ENCODE assay signal across 15 cellular contexts in the genomic region with DNA sequence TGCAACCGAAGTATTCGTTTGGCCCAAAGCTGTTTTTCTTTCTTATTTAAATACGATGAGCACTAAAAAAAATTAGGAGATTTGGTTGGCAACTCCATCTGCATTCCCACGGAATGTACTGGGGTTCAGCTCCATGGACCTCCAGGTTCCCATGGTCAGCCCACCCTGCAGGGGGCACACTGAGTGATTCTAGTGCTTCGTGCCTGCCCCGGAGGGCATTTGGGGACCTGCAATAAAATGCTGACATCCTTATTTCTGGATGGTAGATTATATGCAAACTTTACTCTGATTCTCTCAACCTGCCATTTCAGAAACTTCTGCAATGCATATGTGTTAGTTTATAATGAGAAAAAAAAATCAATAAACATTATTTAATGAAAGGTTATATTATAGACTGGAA.
DNase-seq lines count a peak whose midpoint lies in the region; ATAC-seq and TF ChIP-seq lines count a peak whose summit lies in the region.
"Had no signal": no experiment of that assay in that cellular context is flagged by ENCODE, and none has a peak within 500 bp of the region (broad histone marks: within the 10 kb centered on the region; RNA-seq: fewer than 3 reads in every experiment).

No MANE protein-coding gene starts in this region.

- 86% methylated on average over 6 of the region's 6 CpGs for WGBS in SK-N-SH (ENCODE audit: low lambda C conversion rate)
- no CpG with 5 or more reads among the region's 6 CpGs for WGBS in mesendoderm (ENCODE audit: extremely low coverage, insufficient coverage, low lambda C conversion rate)

- H3K79me1 ChIP-seq in mesendoderm (ENCODE audit: low read length): no peaks in the 10 kb centered on the region

- H4K20me1 ChIP-seq in SK-N-SH (ENCODE audit: insufficient read depth): peaks cover 49% of the 10 kb centered on the region; the same call in 1 of the 2 replicates

- no peak overlapping the region for H2AK5ac ChIP-seq in mesendoderm (ENCODE audit: low read length)

- no peak overlapping the region for H2BK5ac ChIP-seq in mesendoderm (ENCODE audit: low read length)

- peaks cover 17% of the 10 kb centered on the region for H3F3A ChIP-seq in SK-N-SH (replicated peaks; ENCODE audit: insufficient read depth)

- H3K18ac ChIP-seq in mesendoderm (ENCODE audit: low read length): no peak overlapping the region

- H3K4me1 Mint-ChIP-seq in T-helper 17 cell: peaks cover 16% of the 10 kb centered on the region

- H3K27ac ChIP-seq in SK-N-SH (ENCODE audit: low read depth in 2 of 2, low read length in 1 of 2) (no peak overlapping the region), mesendoderm (ENCODE audit: low read depth, low read length) (no peak overlapping the region)

- H3K9me2 ChIP-seq in SK-N-SH: no peaks in the 10 kb centered on the region

- H2AFZ ChIP-seq in SK-N-SH (ENCODE audit: low read depth): no peak overlapping the region

- H3K4me1 ChIP-seq in SK-N-SH (ENCODE audit: control insufficient read depth in 1 of 2, insufficient read depth in 2 of 2, low read depth in 1 of 2, low read length in 1 of 2) (peaks cover 0 to 6% of the 10 kb centered on the region in 2 experiments; a peak in 1 of 4 replicates), mesendoderm (ENCODE audit: control insufficient read depth, low read depth, low read length) (no peaks in the 10 kb centered on the region)

- H3K27me3 ChIP-seq in SK-N-SH (ENCODE audit: insufficient read depth) (no peaks in the 10 kb centered on the region), H7 (ENCODE audit: control insufficient read depth, insufficient read depth, low read length) (no peaks in the 10 kb centered on the region), mesendoderm (ENCODE audit: insufficient read depth, low read length, poor library complexity) (no peaks in the 10 kb centered on the region)

- H3K36me3 Mint-ChIP-seq in T-helper 17 cell (ENCODE audit: low read depth): peaks cover 31% of the 10 kb centered on the region

- H3K4ac ChIP-seq in mesendoderm (ENCODE audit: low read depth, low read length): no peak overlapping the region

- H2BK15ac ChIP-seq in mesendoderm (replicated peaks; ENCODE audit: low read depth): no peak overlapping the region

- no peak overlapping the region for H4K5ac ChIP-seq in mesendoderm (ENCODE audit: low read length)

- peak; percentile 25; the same call in 1 of the 2 replicates for TF ChIP-seq CTCF in SK-N-SH (IDR thresholded peaks at IDR 0.05)

- TF ChIP-seq RAD21 in SK-N-SH (IDR thresholded peaks at IDR 0.05; ENCODE audit: low read length): no peak

- H3K4me2 ChIP-seq in SK-N-SH (no peak overlapping the region), mesendoderm (ENCODE audit: low read length) (no peak overlapping the region)

- H3K27me3 Mint-ChIP-seq in T-helper 17 cell: no peaks in the 10 kb centered on the region
- H3K27me3 Mint-ChIP-seq: CD8-positive, alpha-beta memory T cell had no signal

- H3K9me3 ChIP-seq in SK-N-SH: no peaks in the 10 kb centered on the region
- H3K9me3 ChIP-seq in T-helper 17 cell (ENCODE audit: control insufficient read depth, low read length, poor library complexity, severe bottlenecking): no peaks in the 10 kb centered on the region

- H3K79me2 ChIP-seq in SK-N-SH (ENCODE audit: insufficient read depth) (peaks cover 37% of the 10 kb centered on the region), mesendoderm (ENCODE audit: control insufficient read depth, insufficient read depth, low read length) (no peaks in the 10 kb centered on the region)

- TF ChIP-seq EP300 in SK-N-SH (IDR thresholded peaks at IDR 0.05; ENCODE audit: borderline replicate concordance in 1 of 2, low read depth in 1 of 2, low read length in 1 of 2): no peak

- H2BK120ac ChIP-seq in mesendoderm (ENCODE audit: low read depth, low read length): no peak overlapping the region

- CTCF ChIA-PET in SK-N-SH (lab: Yijun Ruan, JAX): interaction anchor here (1.3 kb wide), 1 partner anchor 26 kb away, joined by 3 read pairs; no protein-coding TSS in a partner anchor

- no peak for ATAC-seq in SK-N-SH treated with all-trans-retinoic acid at 6 μM for 48 hours
- ATAC-seq in T-helper 17 cell: no peak

- no peak overlapping the region for H3K4me3 Mint-ChIP-seq in T-helper 17 cell

- no peak overlapping the region for H3K9ac ChIP-seq in SK-N-SH
- H3K9ac ChIP-seq in mesendoderm (ENCODE audit: low read length): no peak overlapping the region

- POLR2A ChIA-PET in SK-N-SH (lab: Yijun Ruan, JAX): no interaction called here

- no peak for DNase-seq in SK-N-SH
- DNase-seq in H7: peak; percentile 49
- DNase-seq in T-helper 17 cell: no peak
- DNase-seq in mesendoderm: peak; percentile 17
- DNase-seq in NCI-H345 (lab: John Stamatoyannopoulos, UW): no peak
- DNase-seq in HUDEP-2 (lab: John Stamatoyannopoulos, UW; ENCODE audit: unreplicated experiment in 76 of 76): no peak
- no peak for DNase-seq in central memory CD4-positive, alpha-beta T cell
- DNase-seq: NCI-H1092, NCI-H1694, NCI-H2107, NCI-H446, NCI-H748 treated with DMSO at 0.1 percent for 48 hours, SHP77 treated with DMSO at 0.1 percent for 48 hours had no signal

- no peak overlapping the region for H3K23ac ChIP-seq in mesendoderm (ENCODE audit: low read length)

- no peak overlapping the region for H4K8ac ChIP-seq in mesendoderm (ENCODE audit: low read depth, low read length)

- no peak overlapping the region for H3K56ac ChIP-seq in mesendoderm (ENCODE audit: low read length)

- no peak overlapping the region for H3K4me3 ChIP-seq in SK-N-SH (ENCODE audit: low read depth in 2 of 2, low read length in 1 of 2)
- H3K4me3 ChIP-seq in H7 (ENCODE audit: insufficient read depth, low read depth, low read length): no peak overlapping the region
- no peak overlapping the region for H3K4me3 ChIP-seq in mesendoderm (ENCODE audit: low read length)

- peak overlapping the region; percentile 90 for H3K27ac Mint-ChIP-seq in T-helper 17 cell

- H3K36me3 ChIP-seq in SK-N-SH (replicated peaks in 1 of 2; ENCODE audit: control insufficient read depth in 1 of 2, insufficient read depth in 2 of 2, low read length in 1 of 2) (peaks cover 54 to 80% of the 10 kb centered on the region in 2 experiments), H7 (replicated peaks; ENCODE audit: control insufficient read depth, insufficient read depth, low read length) (no peaks in the 10 kb centered on the region), mesendoderm (ENCODE audit: control insufficient read depth, insufficient read depth, low read length) (peaks cover 2% of the 10 kb centered on the region)

TF ChIP-seq in SK-N-SH, 30 proteins besides CTCF, POLR2A, EP300 and RAD21:
- TF ChIP-seq, protein P1, sequence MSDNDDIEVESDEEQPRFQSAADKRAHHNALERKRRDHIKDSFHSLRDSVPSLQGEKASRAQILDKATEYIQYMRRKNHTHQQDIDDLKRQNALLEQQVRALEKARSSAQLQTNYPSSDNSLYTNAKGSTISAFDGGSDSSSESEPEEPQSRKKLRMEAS (IDR thresholded peaks at IDR 0.05; ENCODE audit: low read depth): no peak
- TF ChIP-seq FOXJ3 (CRISPR knock-in tag; IDR thresholded peaks at IDR 0.05) (no peak), ELF1 (IDR thresholded peaks at IDR 0.05) (no peak)

TF ChIP-seq in SK-N-SH treated with all-trans-retinoic acid at 6 μM for 48 hours, 23 proteins besides CTCF, POLR2A, EP300 and RAD21:
- TF ChIP-seq BACH2 (CRISPR knock-in tag; IDR thresholded peaks at IDR 0.05; ENCODE audit: borderline replicate concordance) (no peak), ARNTL (CRISPR knock-in tag; IDR thresholded peaks at IDR 0.05; ENCODE audit: borderline replicate concordance, low read depth) (no peak), ZNF8 (CRISPR knock-in tag; IDR thresholded peaks at IDR 0.05) (no peak), SNAI2 (CRISPR knock-in tag; IDR thresholded peaks at IDR 0.05) (no peak), PPARA (CRISPR knock-in tag; IDR thresholded peaks at IDR 0.05; ENCODE audit: borderline replicate concordance) (no peak), ZFP3 (CRISPR knock-in tag; IDR thresholded peaks at IDR 0.05) (no peak), TOX (CRISPR knock-in tag; IDR thresholded peaks at IDR 0.05; ENCODE audit: borderline replicate concordance) (no peak)
- TF ChIP-seq, protein P2, sequence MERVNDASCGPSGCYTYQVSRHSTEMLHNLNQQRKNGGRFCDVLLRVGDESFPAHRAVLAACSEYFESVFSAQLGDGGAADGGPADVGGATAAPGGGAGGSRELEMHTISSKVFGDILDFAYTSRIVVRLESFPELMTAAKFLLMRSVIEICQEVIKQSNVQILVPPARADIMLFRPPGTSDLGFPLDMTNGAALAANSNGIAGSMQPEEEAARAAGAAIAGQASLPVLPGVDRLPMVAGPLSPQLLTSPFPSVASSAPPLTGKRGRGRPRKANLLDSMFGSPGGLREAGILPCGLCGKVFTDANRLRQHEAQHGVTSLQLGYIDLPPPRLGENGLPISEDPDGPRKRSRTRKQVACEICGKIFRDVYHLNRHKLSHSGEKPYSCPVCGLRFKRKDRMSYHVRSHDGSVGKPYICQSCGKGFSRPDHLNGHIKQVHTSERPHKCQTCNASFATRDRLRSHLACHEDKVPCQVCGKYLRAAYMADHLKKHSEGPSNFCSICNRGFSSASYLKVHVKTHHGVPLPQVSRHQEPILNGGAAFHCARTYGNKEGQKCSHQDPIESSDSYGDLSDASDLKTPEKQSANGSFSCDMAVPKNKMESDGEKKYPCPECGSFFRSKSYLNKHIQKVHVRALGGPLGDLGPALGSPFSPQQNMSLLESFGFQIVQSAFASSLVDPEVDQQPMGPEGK (CRISPR knock-in tag; IDR thresholded peaks at IDR 0.05; ENCODE audit: borderline replicate concordance): no peak

Comparison
In these comparisons a context has a peak if more than half of its experiments do, and no peak if none do; other contexts are left out.
1. DNase-seq: peak in H7 (single experiment) and mesendoderm (single experiment); none in SK-N-SH (single experiment), T-helper 17 cell (0 of 3), NCI-H345 (single experiment), HUDEP-2 (0 of 76) and central memory CD4-positive, alpha-beta T cell (single experiment).